ENCODE assay signal across 20 cellular contexts in the genomic region with DNA sequence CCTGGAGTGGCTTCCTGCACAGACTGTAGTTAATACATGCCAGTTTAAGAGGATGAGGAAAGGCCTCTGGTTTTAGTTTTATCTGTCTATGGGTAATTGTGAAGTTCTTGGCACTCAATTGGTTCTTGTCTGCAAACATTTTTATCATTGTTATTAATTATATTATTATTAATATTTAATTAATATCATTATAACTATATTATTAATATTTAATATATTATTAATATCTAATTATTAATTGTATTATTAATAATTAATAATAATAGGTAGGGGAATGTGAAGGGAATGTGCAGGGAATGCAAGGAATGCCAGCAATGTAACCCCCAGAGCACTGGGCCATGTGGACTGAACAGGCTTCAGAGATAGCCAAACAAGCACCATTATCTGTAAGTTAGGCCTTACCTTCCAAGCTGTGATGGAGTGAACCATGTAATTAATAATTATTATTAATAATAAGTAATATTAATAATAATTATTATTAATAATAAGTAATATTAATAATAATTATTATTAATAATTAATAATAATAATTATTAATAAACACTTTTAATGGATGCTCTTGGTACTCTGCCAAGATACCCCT.
"Had no signal": no experiment of that assay in that cellular context is flagged by ENCODE, and none has a peak within 500 bp of the region (broad histone marks: within the 10 kb centered on the region; RNA-seq: fewer than 3 reads in every experiment).

No MANE protein-coding gene starts in this region.

- H2AFZ ChIP-seq: neural progenitor cell, parathyroid adenoma had no signal

- H3K4me2 ChIP-seq: neural progenitor cell had no signal

- DNase-seq: cerebellar nuclear complex; colonic mucosa; effector memory CD4-positive, alpha-beta T cell; erythroblast; esophagus squamous epithelium; foreskin melanocyte; naive B cell; stimulated activated CD4-positive, alpha-beta T cell treated with anti-CD3 and anti-CD28 coated beads, Interleukin-2, amount 100 ng/mL, for 24 hours; stimulated activated CD4-positive, alpha-beta T cell treated with anti-CD3 and anti-CD28 coated beads, Interleukin-4, amount 100 ng/mL, for 24 hours; stimulated activated naive CD4-positive, alpha-beta T cell treated with Interleukin-2 at 50 U/mL for 16 hours; stomach; thyroid gland; trophoblast cell had no signal

- FAIRE-seq: endometrium, keratinocyte had no signal

- H3K79me2 ChIP-seq: parathyroid adenoma had no signal

- ATAC-seq: left lobe of liver, sciatic nerve had no signal

- H3K27me3 ChIP-seq: colonic mucosa, esophagus squamous epithelium, neural progenitor cell, stomach, thyroid gland, vagina had no signal

- H3K9ac ChIP-seq: neural progenitor cell, parathyroid adenoma had no signal

- H3K27ac ChIP-seq: colonic mucosa, esophagus squamous epithelium, neural progenitor cell, parathyroid adenoma, stomach, thyroid gland, vagina had no signal

- H3K9me3 ChIP-seq: colonic mucosa, esophagus squamous epithelium, stomach, thyroid gland, vagina had no signal

- H3K36me3 ChIP-seq: colonic mucosa, esophagus squamous epithelium, neural progenitor cell, stomach, thyroid gland, vagina had no signal

- H3K4me3 ChIP-seq: colonic mucosa, esophagus squamous epithelium, neural progenitor cell, stomach, thyroid gland, vagina had no signal

- H3K4me1 ChIP-seq: colonic mucosa, esophagus squamous epithelium, parathyroid adenoma, stomach, thyroid gland, vagina had no signal
